Comparison of ENCODE assay signal across 8 cellular contexts in genomic region chr2:54454922-54455583, GRCh38. TPM values are rescaled to one million over a fixed set of nuclear protein-coding genes. Genes with fewer than 3 reads are reported as not detected.
DNase-seq lines count a peak whose midpoint lies in the region; ATAC-seq and TF ChIP-seq lines count a peak whose summit lies in the region.

No MANE protein-coding gene starts in this region.

- H3K4me3 Mint-ChIP-seq in activated T-cell treated with anti-CD3 and anti-CD28 coated beads, Interleukin-2, amount 50 U/mL, for 24 hours: peak overlapping the region; percentile 49

- H3K4me1 Mint-ChIP-seq in activated T-cell treated with anti-CD3 and anti-CD28 coated beads, Interleukin-2, amount 50 U/mL, for 24 hours (ENCODE audit: low read depth): peaks cover 20% of the 10 kb centered on the region

- H4K20me1 ChIP-seq in smooth muscle cell (ENCODE audit: low read depth): peaks cover 29% of the 10 kb centered on the region

- no peaks in the 10 kb centered on the region for H3K36me3 ChIP-seq in adrenal gland (replicated peaks in 1 of 2)
- no peaks in the 10 kb centered on the region for H3K36me3 ChIP-seq in iPS-18a (ENCODE audit: control insufficient read depth, low read depth, low read length)
- no peaks in the 10 kb centered on the region for H3K36me3 ChIP-seq in smooth muscle cell (ENCODE audit: low read depth)

- no peak for ATAC-seq in HG02588 (IDR thresholded peaks at IDR 0.05; ENCODE audit: unreplicated experiment)
- no peak for ATAC-seq in HG02970 (IDR thresholded peaks at IDR 0.05; ENCODE audit: low FRiP score, unreplicated experiment)
- no peak for ATAC-seq in HG02623 (IDR thresholded peaks at IDR 0.05; ENCODE audit: unreplicated experiment)

- peak overlapping the region; percentile 98 for H3K4me2 ChIP-seq in smooth muscle cell

- intact Hi-C loops in adrenal gland (cut with DNase I): no loop called here

- WGBS in adrenal gland, 4 donors: 9 to 20% (median 12%) methylated on average over 11 to 22 of the region's 22 CpGs
- WGBS in smooth muscle cell (ENCODE audit: low lambda C conversion rate): 7% methylated on average over 22 of the region's 22 CpGs

- H3K27me3 ChIP-seq in adrenal gland (no peaks in the 10 kb centered on the region), iPS-18a (ENCODE audit: control insufficient read depth, insufficient read depth, low read length) (peaks cover 30% of the 10 kb centered on the region), smooth muscle cell (ENCODE audit: low read depth) (no peaks in the 10 kb centered on the region)

- H2AFZ ChIP-seq in smooth muscle cell (ENCODE audit: low read depth): peak overlapping the region; percentile 94

- DNase-seq in activated T-cell treated with anti-CD3 and anti-CD28 coated beads, Interleukin-2, amount 50 U/mL, for 24 hours: no peak
- DNase-seq in activated T-cell treated with anti-CD3 and anti-CD28 coated beads, Interleukin-2, amount 50 U/mL, for 1 hour: no peak
- DNase-seq in adrenal gland: peak; percentile 31 to 65 (median 50)
- DNase-seq in smooth muscle cell (lab: John Stamatoyannopoulos, UW; ENCODE audit: unreplicated experiment): no peak

- H3K9me3 ChIP-seq in adrenal gland (replicated peaks in 1 of 3) (no peaks in the 10 kb centered on the region), iPS-18a (ENCODE audit: control insufficient read depth, low read depth, low read length) (no peaks in the 10 kb centered on the region), smooth muscle cell (replicated peaks; ENCODE audit: low read depth) (no peaks in the 10 kb centered on the region)

- no peaks in the 10 kb centered on the region for H3F3A ChIP-seq in smooth muscle cell (ENCODE audit: low read depth)

- H3K27ac ChIP-seq in adrenal gland (peak overlapping the region; percentile 70 to 98 (median 94)), iPS-18a (ENCODE audit: low read length) (no peak overlapping the region), smooth muscle cell (ENCODE audit: low read depth) (peak overlapping the region; percentile 76)

- H3K27me3 Mint-ChIP-seq in activated T-cell treated with anti-CD3 and anti-CD28 coated beads, Interleukin-2, amount 50 U/mL, for 24 hours: peaks cover 54% of the 10 kb centered on the region

- no peaks in the 10 kb centered on the region for H3K36me3 Mint-ChIP-seq in activated T-cell treated with anti-CD3 and anti-CD28 coated beads, Interleukin-2, amount 50 U/mL, for 24 hours (ENCODE audit: low read depth)

- TF ChIP-seq CTCF in adrenal gland (IDR thresholded peaks at IDR 0.05): no peak
- TF ChIP-seq CTCF in smooth muscle cell (IDR thresholded peaks at IDR 0.05; ENCODE audit: borderline replicate concordance, insufficient read depth, poor library complexity, severe bottlenecking): no peak

- no peak overlapping the region for H3K27ac Mint-ChIP-seq in activated T-cell treated with anti-CD3 and anti-CD28 coated beads, Interleukin-2, amount 50 U/mL, for 24 hours

- H3K4me1 ChIP-seq in adrenal gland (replicated peaks in 1 of 2): peaks cover 0 to 33% of the 10 kb centered on the region in 2 donors
- peaks cover 16% of the 10 kb centered on the region for H3K4me1 ChIP-seq in iPS-18a (ENCODE audit: control insufficient read depth, low read depth, low read length)
- peaks cover 13% of the 10 kb centered on the region for H3K4me1 ChIP-seq in smooth muscle cell (ENCODE audit: low read depth)

- H3K79me2 ChIP-seq in smooth muscle cell (ENCODE audit: low read depth): peaks cover 34% of the 10 kb centered on the region

- no peaks in the 10 kb centered on the region for H3K9me3 Mint-ChIP-seq in activated T-cell treated with anti-CD3 and anti-CD28 coated beads, Interleukin-2, amount 50 U/mL, for 24 hours

- peak overlapping the region in 3 of 4 donors; percentile 43 to 99 (median 66) for H3K4me3 ChIP-seq in adrenal gland
- peak overlapping the region; percentile 93 for H3K4me3 ChIP-seq in iPS-18a (ENCODE audit: low read length)
- peak overlapping the region; percentile 92 for H3K4me3 ChIP-seq in smooth muscle cell

- peak overlapping the region; percentile 67 for H3K9ac ChIP-seq in iPS-18a (ENCODE audit: low read length)
- peak overlapping the region; percentile 74 for H3K9ac ChIP-seq in smooth muscle cell (ENCODE audit: low read depth)

- TF ChIP-seq POLR2A in adrenal gland (IDR thresholded peaks at IDR 0.05): peak in 1 of 2 donors; percentile 45

RNA-seq across cellular contexts. Expression of gene SPTBN1, which starts 1.1 kb away (rescaled TPM):
- total RNA-seq in adrenal gland (100 to 1,000 TPM; 455 to 653 (median 569) TPM), smooth muscle cell (186 and 215 TPM in 2 replicates)
- polyA plus RNA-seq in adrenal gland (100 to 1,000 TPM in 2 of 3 donors, 10 to 100 TPM in 1; 72.9 to 318 (median 134) TPM), smooth muscle cell (76.3 and 78.7 TPM in 2 replicates)

Comparison
In these comparisons a context has a peak if more than half of its experiments do, and no peak if none do; other contexts are left out.
1. DNase-seq: peak in adrenal gland (7 of 7); none in activated T-cell treated with anti-CD3 and anti-CD28 coated beads, Interleukin-2, amount 50 U/mL, for 24 hours (single experiment), activated T-cell treated with anti-CD3 and anti-CD28 coated beads, Interleukin-2, amount 50 U/mL, for 1 hour (single experiment) and smooth muscle cell (single experiment).
2. Peak in every context shown above with its lines, with median percentiles within 50 percentile points of each other: H3K4me3 ChIP-seq.